1 cellular context compared by ENCODE assay signal in genomic region chr20:36182604-36183154, GRCh38.
TF ChIP-seq lines count a peak whose summit lies in the region.

No MANE protein-coding gene starts in this region.

TF ChIP-seq in HepG2, 621 proteins besides CTCF, POLR2A, EP300 and RAD21 (continued from another document and continues in another):
- peak; percentile 30; the same call in 1 of the 2 replicates for TF ChIP-seq HNF1A (IDR thresholded peaks at IDR 0.05; ENCODE audit: low read depth)
- TF ChIP-seq HNF1A (CRISPR knock-in tag; IDR thresholded peaks at IDR 0.05; ENCODE audit: borderline replicate concordance): no peak
- TF ChIP-seq ERF (CRISPR knock-in tag; IDR thresholded peaks at IDR 0.05): peak; percentile 63; the same call in 1 of the 2 replicates
- no peak; the same call in 1 of the 2 replicates for TF ChIP-seq BCL6 (CRISPR knock-in tag; IDR thresholded peaks at IDR 0.05)
- TF ChIP-seq PRDM10 (CRISPR knock-in tag; IDR thresholded peaks at IDR 0.05; ENCODE audit: low read depth): peak; percentile 79; the same call in 1 of the 2 replicates
- TF ChIP-seq KLF6 (CRISPR knock-in tag; IDR thresholded peaks at IDR 0.05): peak; percentile 63; the same call in 1 of the 2 replicates
- peak; percentile 22; the same call in 1 of the 2 replicates for TF ChIP-seq ZFP37 (CRISPR knock-in tag; IDR thresholded peaks at IDR 0.05; ENCODE audit: borderline replicate concordance)
- peak; percentile 87 for TF ChIP-seq NR0B2 (CRISPR knock-in tag; IDR thresholded peaks at IDR 0.05)
- TF ChIP-seq MEF2D (CRISPR knock-in tag; IDR thresholded peaks at IDR 0.05): no peak
- peak; percentile 22 for TF ChIP-seq PHF5A (CRISPR knock-in tag; IDR thresholded peaks at IDR 0.05; ENCODE audit: low read depth, unreplicated experiment)
- peak; percentile 99 for TF ChIP-seq MLX (CRISPR knock-in tag; IDR thresholded peaks at IDR 0.05)
- TF ChIP-seq GATAD1 (CRISPR knock-in tag; IDR thresholded peaks at IDR 0.05): peak; percentile 30; the same call in 1 of the 2 replicates
- TF ChIP-seq MLXIP (CRISPR knock-in tag; IDR thresholded peaks at IDR 0.05; ENCODE audit: borderline replicate concordance): peak; percentile 95; the same call in 1 of the 2 replicates
- no peak for TF ChIP-seq POGK (CRISPR knock-in tag; conservative IDR thresholded peaks at IDR 0.05)
- no peak for TF ChIP-seq SCMH1 (CRISPR knock-in tag; IDR thresholded peaks at IDR 0.05; ENCODE audit: borderline replicate concordance)
- no peak for TF ChIP-seq SOX6 (IDR thresholded peaks at IDR 0.05)
- peak; percentile 82 for TF ChIP-seq SOX6 (CRISPR knock-in tag; IDR thresholded peaks at IDR 0.05)
- no peak for TF ChIP-seq ZNF609 (CRISPR knock-in tag; IDR thresholded peaks at IDR 0.05; ENCODE audit: borderline replicate concordance)
- peak; percentile 81 for TF ChIP-seq MYC (CRISPR knock-in tag; IDR thresholded peaks at IDR 0.05; ENCODE audit: borderline replicate concordance)
- no peak for TF ChIP-seq NR2F6 (IDR thresholded peaks at IDR 0.05)
- TF ChIP-seq NR2F6 (CRISPR knock-in tag; IDR thresholded peaks at IDR 0.05): peak; percentile 29
- peak; percentile 79 for TF ChIP-seq DMAP1 (CRISPR knock-in tag; IDR thresholded peaks at IDR 0.05)
- no peak for TF ChIP-seq ZEB1 (IDR thresholded peaks at IDR 0.05; ENCODE audit: insufficient replicate concordance, low read depth)
- TF ChIP-seq ZNF512 (CRISPR knock-in tag; IDR thresholded peaks at IDR 0.05): no peak
- TF ChIP-seq TCF7 (IDR thresholded peaks at IDR 0.05; ENCODE audit: low read depth): peak; percentile 77
- TF ChIP-seq TAF1 (CRISPR knock-in tag; IDR thresholded peaks at IDR 0.05): peak; percentile 41; the same call in 1 of the 2 replicates
- TF ChIP-seq ZNF629 (CRISPR knock-in tag; conservative IDR thresholded peaks at IDR 0.05): peak; percentile 40
- peak; percentile 49 for TF ChIP-seq TRAFD1 (CRISPR knock-in tag; IDR thresholded peaks at IDR 0.05; ENCODE audit: borderline replicate concordance)
- TF ChIP-seq JUND (CRISPR knock-in tag; IDR thresholded peaks at IDR 0.05): 0 out of 2 replicates have a peak, but pooled peaks have one; percentile 1
- peak; percentile 14; the same call in 1 of the 2 replicates for TF ChIP-seq KDM5A (IDR thresholded peaks at IDR 0.05; ENCODE audit: borderline replicate concordance, low read length)
- TF ChIP-seq ZNF703 (CRISPR knock-in tag; IDR thresholded peaks at IDR 0.05; ENCODE audit: borderline replicate concordance): peak; percentile 81; the same call in 1 of the 2 replicates
- TF ChIP-seq ZNF430 (CRISPR knock-in tag; IDR thresholded peaks at IDR 0.05): 0 out of 2 replicates have a peak, but pooled peaks have one; percentile 20
- peak; percentile 59 for TF ChIP-seq ZNF792 (CRISPR knock-in tag; IDR thresholded peaks at IDR 0.05)
- no peak; the same call in 1 of the 2 replicates for TF ChIP-seq HOXA3 (CRISPR knock-in tag; IDR thresholded peaks at IDR 0.05)
